In the genomic region with DNA sequence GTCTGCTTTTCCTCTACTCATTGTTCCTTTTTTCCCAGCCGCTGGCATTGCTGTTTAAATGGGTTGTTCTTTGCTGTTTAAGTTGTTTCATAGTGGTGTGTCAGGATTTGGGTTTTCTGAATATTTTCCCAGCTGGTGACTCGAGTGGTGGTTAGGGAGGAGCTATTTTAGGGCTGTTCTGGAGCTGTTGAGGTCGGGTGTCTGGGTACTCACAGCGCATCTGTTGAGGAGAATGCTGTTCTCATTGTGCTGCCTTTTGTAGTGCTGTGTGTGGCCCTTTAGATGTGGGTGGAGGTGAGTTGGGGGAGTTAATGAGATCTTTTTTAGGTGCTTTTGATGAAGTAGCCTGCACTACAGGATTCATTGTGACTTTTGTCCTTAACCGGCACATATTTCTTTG, we compare ENCODE assay signal across 8 cellular contexts.
DNase-seq lines count a peak whose midpoint lies in the region; ATAC-seq and TF ChIP-seq lines count a peak whose summit lies in the region.
"Not testable (repeated sequence)": the region's sequence is repeated elsewhere in the genome, so short reads cannot be mapped to it uniquely, and the experiment has no call there.

No MANE protein-coding gene starts in this region.

- H3K27me3 ChIP-seq in IMR-90 (ENCODE audit: control insufficient read depth, insufficient read depth, low read length); smooth muscle cell (ENCODE audit: low read depth): not testable (repeated sequence)

- TF ChIP-seq POLR2A in IMR-90 (IDR thresholded peaks at IDR 0.05; ENCODE audit: low read depth, low read length), result not testable (repeated sequence)

- H3K4ac ChIP-seq in IMR-90 (ENCODE audit: low read depth, low read length), result not testable (repeated sequence)

- H3K4me1 ChIP-seq in IMR-90 (ENCODE audit: control insufficient read depth, insufficient read depth, low read length), result not testable (repeated sequence)
- H3K4me1 ChIP-seq in smooth muscle cell (ENCODE audit: low read depth), result peaks cover 11% of the 10 kb centered on the region

- not testable (repeated sequence) for H3K23ac ChIP-seq in IMR-90 (ENCODE audit: low read depth, low read length)

- CTCF ChIA-PET in IMR-90 (lab: Yijun Ruan, JAX), result not testable (repeated sequence)

- not testable (repeated sequence) for H2BK15ac ChIP-seq in IMR-90 (ENCODE audit: low read depth, low read length)

- not testable (repeated sequence) for H4K20me1 ChIP-seq in IMR-90 (ENCODE audit: insufficient read depth, low read length); smooth muscle cell (ENCODE audit: low read depth)

- H2BK5ac ChIP-seq in IMR-90 (ENCODE audit: low read depth, low read length, poor library complexity, severe bottlenecking), result not testable (repeated sequence)

- not testable (repeated sequence) for H3F3A ChIP-seq in smooth muscle cell (ENCODE audit: low read depth)

- BruUV-seq in IMR-90 (replicated peaks; lab: Mats Ljungman, UMichigan), result not testable (repeated sequence)

- TF ChIP-seq CTCF in IMR-90 (conservative IDR thresholded peaks at IDR 0.05; ENCODE audit: low read depth, low read length); astrocyte of the spinal cord (IDR thresholded peaks at IDR 0.05; ENCODE audit: low read depth, low read length); fibroblast of mammary gland (conservative IDR thresholded peaks at IDR 0.05; ENCODE audit: control insufficient read depth, insufficient read depth, low read depth, low read length); smooth muscle cell (IDR thresholded peaks at IDR 0.05; ENCODE audit: borderline replicate concordance, insufficient read depth, poor library complexity, severe bottlenecking): not testable (repeated sequence)

- H2AFZ ChIP-seq in IMR-90 (replicated peaks; ENCODE audit: low read length, poor library complexity); smooth muscle cell (ENCODE audit: low read depth): not testable (repeated sequence)

- H2AK9ac ChIP-seq in IMR-90 (replicated peaks; ENCODE audit: low read depth, low read length, poor library complexity), result not testable (repeated sequence)

- H4K91ac ChIP-seq in IMR-90 (ENCODE audit: insufficient read depth, low read depth, low read length), result not testable (repeated sequence)

- not testable (repeated sequence) for H3K4me2 ChIP-seq in IMR-90 (ENCODE audit: low read depth, low read length)
- H3K4me2 ChIP-seq in smooth muscle cell, result peak overlapping the region; percentile 58

- peaks cover 11% of the 10 kb centered on the region; the same call in 1 of the 2 replicates for H3K9me1 ChIP-seq in IMR-90 (ENCODE audit: insufficient read depth, low read length)

- WGBS in IMR-90 (ENCODE audit: extremely low coverage in 2 of 2, insufficient read length in 1 of 2), 2 experiments, result 100% methylated on average over 1 of the region's 5 CpGs; no CpG with 5 or more reads in 1 of the 2 experiments
- 46% methylated on average over 5 of the region's 5 CpGs for WGBS in smooth muscle cell (ENCODE audit: low lambda C conversion rate)

- H4K5ac ChIP-seq in IMR-90 (ENCODE audit: low read depth, low read length), result not testable (repeated sequence)

- DNase-seq in AG08396 (ENCODE audit: low spot score), result peak; percentile 14
- DNase-seq in ELR (ENCODE audit: low read depth), result peak; percentile 13
- peak; percentile 53 for DNase-seq in IMR-90
- peak; percentile 74 for DNase-seq in RPMI7951 (ENCODE audit: low read depth)
- peak; percentile 55 for DNase-seq in astrocyte of the spinal cord (ENCODE audit: low read depth, low spot score)
- peak; percentile 69 for DNase-seq in fibroblast of mammary gland (ENCODE audit: low read depth)
- peak; percentile 86 for DNase-seq in myocyte (ENCODE audit: low read depth)
- DNase-seq in smooth muscle cell (lab: John Stamatoyannopoulos, UW; ENCODE audit: unreplicated experiment), result not testable (repeated sequence)

- not testable (repeated sequence) for H3K18ac ChIP-seq in IMR-90 (ENCODE audit: low read depth, low read length)

- H3K14ac ChIP-seq in IMR-90 (replicated peaks; ENCODE audit: low read depth, low read length), result not testable (repeated sequence)

- intact Hi-C loops in IMR-90 (cut with micrococcal nuclease), result not testable (repeated sequence)

- H3K79me1 ChIP-seq in IMR-90 (ENCODE audit: low read depth in 1 of 2, low read length in 2 of 2), result not testable (repeated sequence)

- in situ Hi-C loops in IMR-90 (cut with MboI; ENCODE audit: low sequenced_read_pairs); astrocyte of the spinal cord (cut with HindIII; ENCODE audit: low sequenced_read_pairs): not testable (repeated sequence)

- dilution Hi-C loops in IMR-90 (cut with HindIII; ENCODE audit: low sequenced_read_pairs, unreplicated experiment), result not testable (repeated sequence)

- H2BK20ac ChIP-seq in IMR-90 (ENCODE audit: low read depth, low read length), result not testable (repeated sequence)

- H3K9ac ChIP-seq in IMR-90 (ENCODE audit: low read depth, low read length), result not testable (repeated sequence)
- H3K9ac ChIP-seq in smooth muscle cell (ENCODE audit: low read depth), result peak overlapping the region; percentile 23

- not testable (repeated sequence) for H3K27ac ChIP-seq in IMR-90 (ENCODE audit: insufficient read depth, low read length)
- peak overlapping the region; percentile 82 for H3K27ac ChIP-seq in smooth muscle cell (ENCODE audit: low read depth)

- POLR2A ChIA-PET in IMR-90 (lab: Charles Lee; ENCODE audit: unreplicated experiment), result not testable (repeated sequence)

- H2AK5ac ChIP-seq in IMR-90 (ENCODE audit: low read depth, low read length), result not testable (repeated sequence)

- not testable (repeated sequence) for H3K9me3 ChIP-seq in IMR-90 (ENCODE audit: control insufficient read depth, insufficient read depth, low read length); smooth muscle cell (replicated peaks; ENCODE audit: low read depth)

- H2BK120ac ChIP-seq in IMR-90 (ENCODE audit: low read depth, low read length), result not testable (repeated sequence)

- not testable (repeated sequence) for H3K36me3 ChIP-seq in IMR-90 (ENCODE audit: control insufficient read depth, insufficient read depth, low read length); smooth muscle cell (ENCODE audit: low read depth)

- H3K56ac ChIP-seq in IMR-90 (ENCODE audit: extremely low read depth, insufficient read depth, low read length), result not testable (repeated sequence)

- H4K8ac ChIP-seq in IMR-90 (ENCODE audit: low read depth in 2 of 2, low read length in 2 of 2), result not testable (repeated sequence)

- not testable (repeated sequence) for H3K4me3 ChIP-seq in IMR-90 (ENCODE audit: insufficient read depth, low read depth, low read length); astrocyte of the spinal cord (ENCODE audit: low read depth, low read length); fibroblast of mammary gland (ENCODE audit: control insufficient read depth, low read depth, low read length); smooth muscle cell

- H3K79me2 ChIP-seq in smooth muscle cell (ENCODE audit: low read depth), result not testable (repeated sequence)

- not testable (repeated sequence) for ATAC-seq in IMR-90 (ENCODE audit: low read depth)

- not testable (repeated sequence) for TF ChIP-seq RAD21 in IMR-90 (IDR thresholded peaks at IDR 0.05; ENCODE audit: low read length)
